13 cellular contexts compared by ENCODE assay signal in the genomic region with DNA sequence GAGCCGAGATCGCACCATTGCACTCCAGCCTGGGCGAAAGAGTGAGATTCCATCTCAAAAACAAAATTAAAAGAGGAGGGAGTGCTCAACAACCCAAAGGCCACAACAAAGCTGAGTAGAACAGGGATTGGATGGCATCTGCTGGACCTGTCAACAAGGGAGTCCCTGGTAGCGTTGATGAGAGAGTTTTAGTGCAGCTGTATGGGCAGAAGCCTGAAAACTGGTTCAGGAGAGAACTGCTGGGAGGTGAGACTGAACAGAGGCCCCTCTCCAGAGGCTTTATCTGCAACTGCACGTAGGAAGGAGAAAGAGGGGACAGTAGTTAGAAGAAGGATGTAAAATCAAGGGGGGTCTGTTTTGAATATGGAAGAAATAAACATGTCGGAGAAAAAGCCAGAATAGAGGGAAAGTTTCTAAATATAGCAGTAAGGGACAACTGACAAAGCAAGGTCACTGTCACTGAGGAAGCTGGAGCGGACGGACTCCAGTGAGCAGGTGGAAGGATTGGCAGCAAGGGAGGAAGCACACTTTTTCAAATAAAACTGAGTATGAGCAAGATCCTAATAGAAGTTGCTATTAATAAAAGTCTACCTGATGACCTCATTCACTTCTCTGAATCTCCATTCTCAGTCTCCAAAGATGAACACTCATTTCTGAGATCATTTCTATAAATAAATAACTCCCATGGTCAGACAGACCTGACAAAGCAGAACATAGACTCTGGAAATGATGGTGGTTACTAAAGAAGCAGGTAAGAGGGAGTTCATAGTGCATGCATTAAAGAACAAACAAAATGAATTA. TPM values are rescaled to one million over a fixed set of nuclear protein-coding genes. Genes with fewer than 3 reads are reported as not detected.
DNase-seq lines count a peak whose midpoint lies in the region; ATAC-seq and TF ChIP-seq lines count a peak whose summit lies in the region.
"Had no signal": no experiment of that assay in that cellular context is flagged by ENCODE, and none has a peak within 500 bp of the region (broad histone marks: within the 10 kb centered on the region; RNA-seq: fewer than 3 reads in every experiment).

No MANE protein-coding gene starts in this region.

- no peak for TF ChIP-seq CTCF in astrocyte of the spinal cord (IDR thresholded peaks at IDR 0.05; ENCODE audit: low read depth, low read length)

- ATAC-seq in Right ventricle myocardium inferior: peak; percentile 45
- ATAC-seq: activated T-cell treated with anti-CD3 and anti-CD28 coated beads, Interleukin-2, amount 50 U/mL, for 4 hours had no signal

- DNase-seq in Right ventricle myocardium inferior (ENCODE audit: missing footprints): no peak
- DNase-seq in cardiac septum (ENCODE audit: low spot score): no peak
- DNase-seq in astrocyte of the spinal cord (ENCODE audit: low read depth, low spot score): peak; percentile 16
- peak; percentile 92 for DNase-seq in kidney tubule cell (ENCODE audit: low spot score)
- no peak for DNase-seq in SW 1271 (lab: John Stamatoyannopoulos, UW)
- no peak for DNase-seq in amygdala (lab: John Stamatoyannopoulos, UW)
- no peak for DNase-seq in NCI-H146 treated with DMSO at 0.1 percent for 48 hours (lab: John Stamatoyannopoulos, UW; ENCODE audit: unreplicated experiment)
- no peak for DNase-seq in Kasumi-1 (lab: John Stamatoyannopoulos, UW)
- DNase-seq: activated T-cell treated with anti-CD3 and anti-CD28 coated beads, Interleukin-2, amount 50 U/mL, for 4 hours; AML-193; H7; NCI-H2171 treated with DMSO at 0.1 percent for 48 hours had no signal

- in situ Hi-C loops in astrocyte of the spinal cord (cut with HindIII; ENCODE audit: low sequenced_read_pairs): no loop called here

- no peak overlapping the region for H3K4me3 ChIP-seq in astrocyte of the spinal cord (ENCODE audit: low read depth, low read length)
- H3K4me3 ChIP-seq: thoracic aorta had no signal

- intact Hi-C loops in Right ventricle myocardium inferior (cut with DNase I) (no loop called here), cardiac septum (cut with DNase I) (no loop called here)

RNA-seq across cellular contexts. Expression of a gene that starts 11.8 kb away (rescaled TPM):
- total RNA-seq in Right ventricle myocardium inferior: 29.2 TPM
- total RNA-seq in cardiac septum: 26.4 TPM

Comparison
In these comparisons a context has a peak if more than half of its experiments do, and no peak if none do; other contexts are left out.
1. DNase-seq: peak in astrocyte of the spinal cord (single experiment) and kidney tubule cell (single experiment); none in Right ventricle myocardium inferior (single experiment), cardiac septum (single experiment), SW 1271 (0 of 2), amygdala (0 of 56), NCI-H146 treated with DMSO at 0.1 percent for 48 hours (single experiment) and Kasumi-1 (0 of 2).